In the genomic region with DNA sequence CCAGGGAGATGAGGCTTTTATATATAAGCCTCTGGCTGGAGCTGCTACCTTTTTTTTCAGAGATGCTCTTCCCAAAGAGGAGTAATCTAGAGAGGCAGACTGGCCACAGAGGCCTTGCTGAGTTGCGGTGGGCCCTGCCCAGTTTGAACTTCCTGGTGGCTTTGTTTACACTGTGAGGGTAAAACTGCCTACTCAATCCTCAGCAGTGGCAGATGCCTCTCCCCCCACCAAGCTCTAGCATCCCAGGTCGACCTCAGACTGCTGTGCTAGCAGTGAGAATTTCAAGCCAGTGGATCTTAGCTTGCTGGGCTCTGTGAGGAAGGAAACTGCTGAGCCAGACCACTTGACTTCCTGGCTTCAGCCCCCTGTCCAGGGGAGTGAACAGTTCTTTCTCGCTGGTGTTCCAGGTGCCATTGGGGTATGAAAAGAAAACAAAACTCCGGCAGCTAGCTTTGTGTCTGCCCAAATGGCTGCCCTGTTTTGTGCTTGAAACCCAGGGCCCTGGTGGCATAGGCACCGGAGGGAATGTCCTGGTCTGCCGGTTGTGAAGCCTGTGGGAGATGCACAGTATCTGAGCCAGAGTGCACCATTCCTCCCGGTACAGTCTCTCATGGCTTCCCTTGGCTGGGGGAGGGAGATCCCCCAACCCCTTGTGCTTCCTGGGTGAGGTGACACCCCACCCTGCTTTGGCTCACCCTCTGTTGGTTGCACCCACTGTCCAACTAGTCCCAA, we compare ENCODE assay signal across 23 cellular contexts.
"Had no signal": no experiment of that assay in that cellular context is flagged by ENCODE, and none has a peak within 500 bp of the region (broad histone marks: within the 10 kb centered on the region; RNA-seq: fewer than 3 reads in every experiment).

No MANE protein-coding gene starts in this region.

- H3K4me1 ChIP-seq: left ventricle myocardium inferior, neural progenitor cell, right atrium auricular region, right lobe of liver, suprapubic skin, tibial artery, upper lobe of right lung had no signal

- H3K27ac ChIP-seq: left ventricle myocardium inferior, neural progenitor cell, ovary, right atrium auricular region, right lobe of liver, suprapubic skin, thoracic aorta, tibial artery, upper lobe of right lung had no signal

- H3K4me3 ChIP-seq: left ventricle myocardium inferior, lung, neural progenitor cell, ovary, right atrium auricular region, right lobe of liver, smooth muscle cell, suprapubic skin, thoracic aorta, tibial artery, upper lobe of right lung had no signal

- H3K27me3 ChIP-seq: neural progenitor cell, ovary, right atrium auricular region, right lobe of liver, suprapubic skin, tibial artery, upper lobe of right lung had no signal

- ATAC-seq: natural killer cell, right lobe of liver, upper lobe of right lung had no signal

- H3K9me3 ChIP-seq: ovary, right atrium auricular region, right lobe of liver, suprapubic skin, thoracic aorta, tibial artery, upper lobe of right lung had no signal

- H3K36me3 ChIP-seq: left ventricle myocardium inferior, neural progenitor cell, ovary, right atrium auricular region, right lobe of liver, suprapubic skin, thoracic aorta, tibial artery, upper lobe of right lung had no signal

- DNase-seq: hypothalamus; islet precursor cell; left ventricle myocardium inferior; mesendoderm; naive B cell; natural killer cell; nephron progenitor cell; ovary; right lobe of liver; stimulated activated CD4-positive, alpha-beta T cell treated with anti-CD3 and anti-CD28 coated beads, Interleukin-12 subunit alpha, Interleukin-12 subunit beta, amount 100 ng/mL, for 4 hours; stimulated activated CD4-positive, alpha-beta T cell treated with anti-CD3 and anti-CD28 coated beads, Interleukin-15, amount 100 ng/mL, for 24 hours; stimulated activated CD4-positive, alpha-beta T cell treated with anti-CD3 and anti-CD28 coated beads, Interleukin-2, amount 100 ng/mL, for 24 hours; stimulated activated CD4-positive, alpha-beta T cell treated with anti-CD3 and anti-CD28 coated beads, Interleukin-4, amount 100 ng/mL, for 1 hour; stimulated activated naive CD4-positive, alpha-beta T cell; tibial artery; trophoblast cell; upper lobe of right lung had no signal
